In the genomic region with DNA sequence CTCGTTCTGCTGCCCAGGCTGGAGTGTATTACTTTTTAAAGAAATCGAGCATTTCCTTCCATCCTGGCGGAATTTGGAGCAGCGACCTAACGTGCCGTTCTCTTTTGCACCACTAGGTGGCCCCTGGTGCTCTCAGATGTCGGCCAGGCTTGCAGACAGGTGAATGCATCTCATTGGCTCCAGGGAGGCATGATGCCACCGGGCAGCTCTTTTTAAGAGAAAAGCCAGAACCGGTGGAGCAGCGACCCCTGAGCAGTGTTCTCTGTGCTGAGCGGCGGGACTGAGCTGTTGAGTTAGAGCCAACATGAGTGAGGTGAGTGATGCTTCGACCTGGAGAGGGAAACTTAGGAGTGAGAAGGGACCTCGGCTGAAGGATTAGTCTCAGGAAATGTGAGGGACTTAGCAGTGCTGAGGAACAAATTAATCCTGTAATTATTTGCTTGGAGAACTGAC, we compare ENCODE assay signal across 9 cellular contexts. TPM values are rescaled to one million over a fixed set of nuclear protein-coding genes. Genes with fewer than 3 reads are reported as not detected.
A peak's percentile ranks its signal among the peaks of the same experiment; 100 is the strongest.
DNase-seq lines count a peak whose midpoint lies in the region; ATAC-seq, FAIRE-seq and TF ChIP-seq lines count a peak whose summit lies in the region.
"Had no signal": no experiment of that assay in that cellular context is flagged by ENCODE, and none has a peak within 500 bp of the region (broad histone marks: within the 10 kb centered on the region; RNA-seq: fewer than 3 reads in every experiment).

A gene (plus strand): TSS at position 241 of the 453 bp plus-strand sequence. CDS start 64 bp downstream, at position 305.

- H3K9me2 ChIP-seq in PC-9 (ENCODE audit: insufficient read depth): no peaks in the 10 kb centered on the region

- H3F3A ChIP-seq in PC-9 (ENCODE audit: insufficient read depth, low read depth): no peaks in the 10 kb centered on the region

- POLR2A ChIA-PET in PC-9 (lab: Charles Lee; ENCODE audit: unreplicated experiment): no interaction called here

- no peak within 1 kb of the TSS for H3K4me2 ChIP-seq in PC-9

- no peaks in the 10 kb centered on the region for H3K4me1 ChIP-seq in PC-9 (replicated peaks; ENCODE audit: insufficient read depth)

- no peaks in the 10 kb centered on the region for H4K20me1 ChIP-seq in PC-9 (ENCODE audit: insufficient read depth)

- FAIRE-seq in bronchial epithelial cell (lab: Jason Lieb, UNC): peak; percentile 23
- FAIRE-seq: TTC549 had no signal

- TF ChIP-seq CTCF in PC-9 (conservative IDR thresholded peaks at IDR 0.05): peak; percentile 85
- TF ChIP-seq CTCF in bronchial epithelial cell (IDR thresholded peaks at IDR 0.05; ENCODE audit: insufficient read depth, low read length, severe bottlenecking): peak; percentile 83

- DNase-seq in EH (ENCODE audit: low read depth): peak; percentile 11
- DNase-seq in PC-9: peak; percentile 28 to 46
- DNase-seq in bronchial epithelial cell (ENCODE audit: low read depth): peak; percentile 22
- DNase-seq in left kidney (ENCODE audit: low read depth, low spot score): peak; percentile 91
- DNase-seq in stimulated activated CD8-positive, alpha-beta memory T cell treated with anti-CD3 and anti-CD28 coated beads, Interleukin-2, amount 100 ng/mL, for 48 hours (ENCODE audit: low read depth in 2 of 2): peak; percentile 9 to 13

- no peaks in the 10 kb centered on the region for H3K9me3 ChIP-seq in PC-9 (ENCODE audit: insufficient read depth, low read depth)

- TF ChIP-seq EP300 in Ishikawa (IDR thresholded peaks at IDR 0.05; ENCODE audit: borderline replicate concordance): no peak

- ATAC-seq in GM19023 (IDR thresholded peaks at IDR 0.05; ENCODE audit: unreplicated experiment) (no peak), HG02970 (IDR thresholded peaks at IDR 0.05; ENCODE audit: low FRiP score, unreplicated experiment) (no peak)

- H3K27me3 ChIP-seq in PC-9 (ENCODE audit: insufficient read depth, low read depth): peaks cover 35% of the 10 kb centered on the region
- no peaks in the 10 kb centered on the region for H3K27me3 ChIP-seq in bronchial epithelial cell (ENCODE audit: control insufficient read depth, insufficient read depth, low read length)

- intact Hi-C loops in PC-9 (cut with micrococcal nuclease; ENCODE audit: unreplicated experiment): loop anchor here (1.0 kb wide), 1 partner anchor 254 kb away; no protein-coding TSS in a partner anchor

- peak; percentile 84 for TF ChIP-seq RAD21 in Ishikawa (IDR thresholded peaks at IDR 0.05; ENCODE audit: low read depth)

- no peak within 1 kb of the TSS for H3K27ac ChIP-seq in PC-9

- no TSS peak for BruUV-seq in PC-9 (replicated peaks; lab: Mats Ljungman, UMichigan)

- H3K4me3 ChIP-seq in PC-9: no peak within 1 kb of the TSS
- no peak within 1 kb of the TSS for H3K4me3 ChIP-seq in bronchial epithelial cell (ENCODE audit: low read depth, low read length)

- H2AFZ ChIP-seq in PC-9: no peak within 1 kb of the TSS

- no peaks in the 10 kb centered on the region for H3K79me2 ChIP-seq in PC-9 (ENCODE audit: low read depth)

- H3K36me3 ChIP-seq in PC-9 (ENCODE audit: low read depth): no peaks in the 10 kb centered on the region
- no peaks in the 10 kb centered on the region for H3K36me3 ChIP-seq in bronchial epithelial cell (ENCODE audit: control insufficient read depth, insufficient read depth, low read length)

- CTCF ChIA-PET in PC-9 (lab: Charles Lee): no interaction called here

TF ChIP-seq in Ishikawa, 13 proteins besides CTCF, POLR2A, EP300 and RAD21:
- TF ChIP-seq ZBTB7A (IDR thresholded peaks at IDR 0.05; ENCODE audit: low read depth) (no peak), FOXM1 (IDR thresholded peaks at IDR 0.05; ENCODE audit: borderline replicate concordance, low read depth) (no peak), CREB1 (IDR thresholded peaks at IDR 0.05; ENCODE audit: low read depth) (no peak), NFIC (IDR thresholded peaks at IDR 0.05) (no peak), TEAD4 (IDR thresholded peaks at IDR 0.05) (no peak), CEBPB (IDR thresholded peaks at IDR 0.05) (no peak), YY1 (IDR thresholded peaks at IDR 0.05; ENCODE audit: low read depth) (no peak), EGR1 (IDR thresholded peaks at IDR 0.05) (no peak), TAF1 (IDR thresholded peaks at IDR 0.05; ENCODE audit: low read depth) (no peak), TCF12 (IDR thresholded peaks at IDR 0.05; ENCODE audit: low read depth) (no peak)
- TF ChIP-seq, protein P1, sequence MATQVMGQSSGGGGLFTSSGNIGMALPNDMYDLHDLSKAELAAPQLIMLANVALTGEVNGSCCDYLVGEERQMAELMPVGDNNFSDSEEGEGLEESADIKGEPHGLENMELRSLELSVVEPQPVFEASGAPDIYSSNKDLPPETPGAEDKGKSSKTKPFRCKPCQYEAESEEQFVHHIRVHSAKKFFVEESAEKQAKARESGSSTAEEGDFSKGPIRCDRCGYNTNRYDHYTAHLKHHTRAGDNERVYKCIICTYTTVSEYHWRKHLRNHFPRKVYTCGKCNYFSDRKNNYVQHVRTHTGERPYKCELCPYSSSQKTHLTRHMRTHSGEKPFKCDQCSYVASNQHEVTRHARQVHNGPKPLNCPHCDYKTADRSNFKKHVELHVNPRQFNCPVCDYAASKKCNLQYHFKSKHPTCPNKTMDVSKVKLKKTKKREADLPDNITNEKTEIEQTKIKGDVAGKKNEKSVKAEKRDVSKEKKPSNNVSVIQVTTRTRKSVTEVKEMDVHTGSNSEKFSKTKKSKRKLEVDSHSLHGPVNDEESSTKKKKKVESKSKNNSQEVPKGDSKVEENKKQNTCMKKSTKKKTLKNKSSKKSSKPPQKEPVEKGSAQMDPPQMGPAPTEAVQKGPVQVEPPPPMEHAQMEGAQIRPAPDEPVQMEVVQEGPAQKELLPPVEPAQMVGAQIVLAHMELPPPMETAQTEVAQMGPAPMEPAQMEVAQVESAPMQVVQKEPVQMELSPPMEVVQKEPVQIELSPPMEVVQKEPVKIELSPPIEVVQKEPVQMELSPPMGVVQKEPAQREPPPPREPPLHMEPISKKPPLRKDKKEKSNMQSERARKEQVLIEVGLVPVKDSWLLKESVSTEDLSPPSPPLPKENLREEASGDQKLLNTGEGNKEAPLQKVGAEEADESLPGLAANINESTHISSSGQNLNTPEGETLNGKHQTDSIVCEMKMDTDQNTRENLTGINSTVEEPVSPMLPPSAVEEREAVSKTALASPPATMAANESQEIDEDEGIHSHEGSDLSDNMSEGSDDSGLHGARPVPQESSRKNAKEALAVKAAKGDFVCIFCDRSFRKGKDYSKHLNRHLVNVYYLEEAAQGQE (IDR thresholded peaks at IDR 0.05; ENCODE audit: low read depth): no peak
- TF ChIP-seq, protein P2, sequence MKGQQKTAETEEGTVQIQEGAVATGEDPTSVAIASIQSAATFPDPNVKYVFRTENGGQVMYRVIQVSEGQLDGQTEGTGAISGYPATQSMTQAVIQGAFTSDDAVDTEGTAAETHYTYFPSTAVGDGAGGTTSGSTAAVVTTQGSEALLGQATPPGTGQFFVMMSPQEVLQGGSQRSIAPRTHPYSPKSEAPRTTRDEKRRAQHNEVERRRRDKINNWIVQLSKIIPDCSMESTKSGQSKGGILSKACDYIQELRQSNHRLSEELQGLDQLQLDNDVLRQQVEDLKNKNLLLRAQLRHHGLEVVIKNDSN (IDR thresholded peaks at IDR 0.05): no peak
- TF ChIP-seq, protein P3, sequence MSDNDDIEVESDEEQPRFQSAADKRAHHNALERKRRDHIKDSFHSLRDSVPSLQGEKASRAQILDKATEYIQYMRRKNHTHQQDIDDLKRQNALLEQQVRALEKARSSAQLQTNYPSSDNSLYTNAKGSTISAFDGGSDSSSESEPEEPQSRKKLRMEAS (IDR thresholded peaks at IDR 0.05): no peak

RNA-seq across cellular contexts. Expression of the gene that starts here (rescaled TPM):
- total RNA-seq in PC-9 (2021): not detected in 2 replicates
- total RNA-seq in bronchial epithelial cell: not detected in 2 replicates

Comparison
In these comparisons a context has a peak if more than half of its experiments do, and no peak if none do; other contexts are left out.
1. Peak in DNase-seq in PC-9; RNA of the gene not detected or under 1 TPM.
2. Peak in DNase-seq in bronchial epithelial cell; RNA of the gene not detected or under 1 TPM.
3. DNase-seq: peak in every context shown above with its lines; median percentile 91 in left kidney; 37 in PC-9; 22 in bronchial epithelial cell; 11 in EH; 11 in stimulated activated CD8-positive, alpha-beta memory T cell treated with anti-CD3 and anti-CD28 coated beads, Interleukin-2, amount 100 ng/mL, for 48 hours.